Comparison of ENCODE assay signal across 14 cellular contexts in genomic region chr2:213237787-213238186, GRCh38. TPM values are rescaled to one million over a fixed set of nuclear protein-coding genes. Genes with fewer than 3 reads are reported as not detected.
A peak's percentile ranks its signal among the peaks of the same experiment; 100 is the strongest.
DNase-seq lines count a peak whose midpoint lies in the region; ATAC-seq, FAIRE-seq and TF ChIP-seq lines count a peak whose summit lies in the region.
"Had no signal": no experiment of that assay in that cellular context is flagged by ENCODE, and none has a peak within 500 bp of the region (broad histone marks: within the 10 kb centered on the region; RNA-seq: fewer than 3 reads in every experiment).

No MANE protein-coding gene starts in this region.

- FAIRE-seq in astrocyte (lab: Jason Lieb, UNC) = no peak

- no peak for DNase-seq in DND-41
- no peak for DNase-seq in astrocyte (ENCODE audit: low read depth)
- no peak for DNase-seq in osteoblast (ENCODE audit: insufficient read length, low spot score, missing footprints)
- DNase-seq in SW 1271 (lab: John Stamatoyannopoulos, UW) = no peak
- DNase-seq in NCI-H82 (lab: John Stamatoyannopoulos, UW) = no peak
- DNase-seq: glutamatergic neuron; NCI-H2081 treated with DMSO at 0.1 percent for 48 hours; NK-92 treated with Interleukin-12 subunit alpha and Interleukin-12 subunit beta, amount 100 ng/mL, for 24 hours; stimulated activated CD4-positive, alpha-beta T cell treated with anti-CD3 and anti-CD28 coated beads, Interleukin-2, amount 100 ng/mL, for 24 hours had no signal

- H3K9me3 ChIP-seq in DND-41 (ENCODE audit: insufficient read depth, low read length, severe bottlenecking) = no peaks in the 10 kb centered on the region
- H3K9me3 ChIP-seq in KOPT-K1 (ENCODE audit: insufficient read depth, low read length, poor library complexity, severe bottlenecking) = no peaks in the 10 kb centered on the region
- no peaks in the 10 kb centered on the region for H3K9me3 ChIP-seq in astrocyte (ENCODE audit: insufficient read depth, low read depth, low read length)
- no peaks in the 10 kb centered on the region for H3K9me3 ChIP-seq in osteoblast (ENCODE audit: low read depth, low read length)

- peak overlapping the region; percentile 95 for H3K27ac Mint-ChIP-seq in astrocyte (ENCODE audit: unreplicated experiment)
- H3K27ac Mint-ChIP-seq: activated T-helper 1 cell treated with anti-CD3 and anti-CD28 coated beads, Interleukin-12 subunit alpha, Interleukin-12 subunit beta, Interleukin-2, Interleukin-4 antibody, amounts not matched to agents 30 ng/mL and 10 ng/mL and 1 ng/mL, durations not matched to agents 14 hours and 24 hours and 36 hours had no signal

- H3K4me2 ChIP-seq in DND-41 (ENCODE audit: insufficient read depth, low read length) = no peak overlapping the region
- H3K4me2 ChIP-seq in astrocyte (ENCODE audit: low read length) = peak overlapping the region; percentile 30
- peak overlapping the region; percentile 76 for H3K4me2 ChIP-seq in osteoblast (ENCODE audit: insufficient read depth, low read length)

- no peaks in the 10 kb centered on the region for H3K9me3 Mint-ChIP-seq in astrocyte (ENCODE audit: unreplicated experiment)
- H3K9me3 Mint-ChIP-seq: activated T-helper 1 cell treated with anti-CD3 and anti-CD28 coated beads, Interleukin-12 subunit alpha, Interleukin-12 subunit beta, Interleukin-2, Interleukin-4 antibody, amounts not matched to agents 30 ng/mL and 10 ng/mL and 1 ng/mL, durations not matched to agents 14 hours and 24 hours and 36 hours had no signal

- TF ChIP-seq CTCF in DND-41 (IDR thresholded peaks at IDR 0.05; ENCODE audit: borderline replicate concordance, extremely low read depth, low read length, poor library complexity, severe bottlenecking) (no peak), astrocyte (IDR thresholded peaks at IDR 0.05; ENCODE audit: insufficient read depth, low read depth, low read length) (no peak), osteoblast (IDR thresholded peaks at IDR 0.05; ENCODE audit: extremely low read depth, low read depth, low read length) (no peak)

- no peaks in the 10 kb centered on the region for H3K36me3 Mint-ChIP-seq in astrocyte (ENCODE audit: low read depth, unreplicated experiment)

- H3K4me1 ChIP-seq in DND-41 (ENCODE audit: insufficient read depth, low read length) (peaks cover 83% of the 10 kb centered on the region), astrocyte (ENCODE audit: insufficient read depth, low read length) (peaks cover 23% of the 10 kb centered on the region), osteoblast (ENCODE audit: insufficient read depth, low read length) (peaks cover 39% of the 10 kb centered on the region)

- H3K9ac ChIP-seq in DND-41 (ENCODE audit: low read depth, low read length) (peak overlapping the region; percentile 9; the same call in 1 of the 2 replicates), astrocyte (ENCODE audit: low read length) (no peak overlapping the region)
- H3K9ac ChIP-seq: BLaER1 treated with 17β-estradiol and CSF1 and Interleukin-3, amounts not matched to agents 10 nM and 100 nM had no signal

- H3K27me3 ChIP-seq in DND-41 (ENCODE audit: insufficient read depth, low read length, poor library complexity) (no peaks in the 10 kb centered on the region), astrocyte (ENCODE audit: insufficient read depth, low read length) (no peaks in the 10 kb centered on the region), osteoblast (ENCODE audit: insufficient read depth, low read length) (no peaks in the 10 kb centered on the region)
- H3K27me3 ChIP-seq: BLaER1 treated with 17β-estradiol and CSF1 and Interleukin-3, amounts not matched to agents 10 nM and 100 nM had no signal

- no peak overlapping the region for H3K4me3 ChIP-seq in DND-41 (ENCODE audit: low read depth in 1 of 2, low read length in 2 of 2)
- H3K4me3 ChIP-seq in astrocyte (ENCODE audit: insufficient read depth, low read depth, low read length) = no peak overlapping the region
- no peak overlapping the region for H3K4me3 ChIP-seq in osteoblast (ENCODE audit: insufficient read depth, low read length)
- H3K4me3 ChIP-seq: BLaER1 treated with 17β-estradiol and CSF1 and Interleukin-3, amounts not matched to agents 10 nM and 100 nM had no signal

- H3K79me2 ChIP-seq in DND-41 (ENCODE audit: insufficient read depth, low read length) (no peaks in the 10 kb centered on the region), astrocyte (ENCODE audit: insufficient read depth, low read length) (no peaks in the 10 kb centered on the region), osteoblast (ENCODE audit: insufficient read depth, low read length) (no peaks in the 10 kb centered on the region)

- peaks cover 39% of the 10 kb centered on the region for H3K4me1 Mint-ChIP-seq in astrocyte (ENCODE audit: low read depth, unreplicated experiment)

- H3K27ac ChIP-seq in DND-41 (ENCODE audit: low read length) = peak overlapping the region; percentile 53
- H3K27ac ChIP-seq in KOPT-K1 (ENCODE audit: low read depth, low read length, poor library complexity, severe bottlenecking) = peak overlapping the region; percentile 98
- H3K27ac ChIP-seq in astrocyte (ENCODE audit: low read depth, low read length) = peak overlapping the region; percentile 69
- H3K27ac ChIP-seq in osteoblast (ENCODE audit: low read depth, low read length) = peak overlapping the region; percentile 75
- H3K27ac ChIP-seq: BLaER1 treated with 17β-estradiol and CSF1 and Interleukin-3, amounts not matched to agents 10 nM and 100 nM had no signal

- H3K27me3 Mint-ChIP-seq in astrocyte (ENCODE audit: low read depth, unreplicated experiment) = no peaks in the 10 kb centered on the region

- H4K20me1 ChIP-seq in DND-41 (ENCODE audit: insufficient read depth, low read length) (no peaks in the 10 kb centered on the region), astrocyte (ENCODE audit: insufficient read depth, low read length) (no peaks in the 10 kb centered on the region), osteoblast (ENCODE audit: insufficient read depth, low read length) (no peaks in the 10 kb centered on the region)
- H4K20me1 ChIP-seq: BLaER1 treated with 17β-estradiol and CSF1 and Interleukin-3, amounts not matched to agents 10 nM and 100 nM had no signal

- ATAC-seq in DND-41 (ENCODE audit: insufficient read depth, low read depth) = no peak
- ATAC-seq in HG02623 (IDR thresholded peaks at IDR 0.05; ENCODE audit: unreplicated experiment) = no peak
- no peak for ATAC-seq in GM18517 (IDR thresholded peaks at IDR 0.05; ENCODE audit: unreplicated experiment)

- H3K4me3 Mint-ChIP-seq in astrocyte (ENCODE audit: unreplicated experiment) = no peak overlapping the region
- H3K4me3 Mint-ChIP-seq: activated T-helper 1 cell treated with anti-CD3 and anti-CD28 coated beads, Interleukin-12 subunit alpha, Interleukin-12 subunit beta, Interleukin-2, Interleukin-4 antibody, amounts not matched to agents 30 ng/mL and 10 ng/mL and 1 ng/mL, durations not matched to agents 14 hours and 24 hours and 36 hours had no signal

- H3K36me3 ChIP-seq in DND-41 (ENCODE audit: insufficient read depth, low read length) (no peaks in the 10 kb centered on the region), KOPT-K1 (ENCODE audit: insufficient read depth, low read length) (no peaks in the 10 kb centered on the region), astrocyte (ENCODE audit: insufficient read depth, low read length) (no peaks in the 10 kb centered on the region), osteoblast (ENCODE audit: insufficient read depth, low read length) (no peaks in the 10 kb centered on the region)
- H3K36me3 ChIP-seq: BLaER1 treated with 17β-estradiol and CSF1 and Interleukin-3, amounts not matched to agents 10 nM and 100 nM had no signal

- no peak overlapping the region for H2AFZ ChIP-seq in DND-41 (ENCODE audit: low read depth, low read length)
- no peak overlapping the region for H2AFZ ChIP-seq in astrocyte (ENCODE audit: low read depth, low read length)
- H2AFZ ChIP-seq in osteoblast (ENCODE audit: low read length) = peak overlapping the region; percentile 9

RNA-seq across cellular contexts. Expression of gene SPAG16, which starts 46.5 kb away (rescaled TPM):
- total RNA-seq in astrocyte (14.6 and 16.7 TPM in 2 replicates), osteoblast (46.9 and 47.8 TPM in 2 replicates)
